21 cellular contexts compared by ENCODE assay signal in genomic region chr3:61724183-61724582, GRCh38.
DNase-seq lines count a peak whose midpoint lies in the region; ATAC-seq and TF ChIP-seq lines count a peak whose summit lies in the region.
"Had no signal": no experiment of that assay in that cellular context is flagged by ENCODE, and none has a peak within 500 bp of the region (broad histone marks: within the 10 kb centered on the region; RNA-seq: fewer than 3 reads in every experiment).

No MANE protein-coding gene starts in this region.

- peaks cover 18% of the 10 kb centered on the region for H3K4me1 Mint-ChIP-seq in chondrocyte (ENCODE audit: low read depth)
- H3K4me1 Mint-ChIP-seq: activated naive CD8-positive, alpha-beta T cell treated with anti-CD3 and anti-CD28 coated beads for 36 hours had no signal

- TF ChIP-seq CTCF in chondrocyte (IDR thresholded peaks at IDR 0.05), result no peak

- H3K9me3 Mint-ChIP-seq in chondrocyte (ENCODE audit: low read depth), result no peaks in the 10 kb centered on the region
- H3K9me3 Mint-ChIP-seq: activated naive CD8-positive, alpha-beta T cell treated with anti-CD3 and anti-CD28 coated beads for 36 hours had no signal

- H3K27ac Mint-ChIP-seq in chondrocyte (ENCODE audit: unreplicated experiment), result no peak overlapping the region
- H3K27ac Mint-ChIP-seq: activated naive CD8-positive, alpha-beta T cell treated with anti-CD3 and anti-CD28 coated beads for 36 hours; type B pancreatic cell had no signal

- H3K36me3 Mint-ChIP-seq in chondrocyte (ENCODE audit: low read depth), result no peaks in the 10 kb centered on the region
- H3K36me3 Mint-ChIP-seq: activated naive CD8-positive, alpha-beta T cell treated with anti-CD3 and anti-CD28 coated beads for 36 hours had no signal

- DNase-seq in putamen (ENCODE audit: low spot score) (no peak), dermis blood vessel endothelial cell (no peak), chondrocyte (ENCODE audit: low spot score) (no peak)
- DNase-seq: activated naive CD8-positive, alpha-beta T cell treated with anti-CD3 and anti-CD28 coated beads for 36 hours; activated T-cell treated with anti-CD3 and anti-CD28 coated beads, Interleukin-2, amount 50 U/mL, for 4 hours; effector memory CD4-positive, alpha-beta T cell; GF-D8; hypothalamus; Kasumi-1; left cardiac atrium; mucosa of descending colon; NCI-H1436 treated with DMSO at 0.1 percent for 48 hours; NCI-H526; PC-9; stimulated activated CD4-positive, alpha-beta T cell treated with anti-CD3 and anti-CD28 coated beads, Interleukin-4, amount 100 ng/mL, for 4 hours had no signal

- no peaks in the 10 kb centered on the region for H3K27me3 Mint-ChIP-seq in chondrocyte (ENCODE audit: low read depth)
- H3K27me3 Mint-ChIP-seq: activated naive CD8-positive, alpha-beta T cell treated with anti-CD3 and anti-CD28 coated beads for 36 hours; type B pancreatic cell had no signal

- no peak overlapping the region for H3K4me3 Mint-ChIP-seq in chondrocyte (ENCODE audit: unreplicated experiment)
- H3K4me3 Mint-ChIP-seq: activated naive CD8-positive, alpha-beta T cell treated with anti-CD3 and anti-CD28 coated beads for 36 hours; activated T-cell treated with anti-CD3 and anti-CD28 coated beads, Interleukin-2, amount 50 U/mL, for 4 hours; type B pancreatic cell had no signal

- ATAC-seq in GM18907 (IDR thresholded peaks at IDR 0.05; ENCODE audit: unreplicated experiment) (peak; percentile 88), GM21423 (IDR thresholded peaks at IDR 0.05; ENCODE audit: unreplicated experiment) (peak; percentile 84), HG02938 (IDR thresholded peaks at IDR 0.05; ENCODE audit: unreplicated experiment) (peak; percentile 85), HG03469 (IDR thresholded peaks at IDR 0.05; ENCODE audit: unreplicated experiment) (peak; percentile 62), GM19455 (IDR thresholded peaks at IDR 0.05; ENCODE audit: unreplicated experiment) (no peak)
- ATAC-seq: activated T-cell treated with anti-CD3 and anti-CD28 coated beads, Interleukin-2, amount 50 U/mL, for 4 hours; left cardiac atrium; mucosa of descending colon had no signal
